Comparison of ENCODE assay signal across 30 cellular contexts in the genomic region with DNA sequence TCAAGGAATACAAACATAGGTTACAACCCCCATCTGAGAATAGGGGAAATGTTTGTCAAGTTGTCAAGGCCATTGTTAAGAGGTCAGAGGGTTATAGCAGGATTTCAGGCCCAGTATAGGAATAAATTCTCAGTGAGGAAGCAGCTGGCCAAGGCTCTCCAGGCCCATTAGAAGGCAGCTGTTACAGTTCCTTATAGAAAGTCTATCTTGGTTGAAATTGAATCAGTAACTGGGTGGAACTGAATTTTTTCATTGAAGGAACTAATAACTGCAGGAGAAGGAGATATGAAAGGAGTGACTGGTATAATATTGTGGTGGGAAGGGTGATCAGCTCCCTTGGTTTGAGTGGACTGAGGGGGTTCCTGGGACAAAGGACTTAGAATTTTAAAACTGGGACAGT.
"Had no signal": no experiment of that assay in that cellular context is flagged by ENCODE, and none has a peak within 500 bp of the region (broad histone marks: within the 10 kb centered on the region; RNA-seq: fewer than 3 reads in every experiment).

No MANE protein-coding gene starts in this region.

- ATAC-seq: activated naive CD4-positive, alpha-beta T cell treated with anti-CD3 and anti-CD28 coated beads, Interleukin-2, amount 50 U/mL, for 72 hours; activated T-cell treated with anti-CD3 and anti-CD28 coated beads, Interleukin-2, amount 50 U/mL, for 72 hours; foreskin keratinocyte; gastrocnemius medialis; heart right ventricle; WTC11 had no signal

- H3K27ac ChIP-seq: ascending aorta, brain microvascular endothelial cell, colonic mucosa, dorsolateral prefrontal cortex, esophagus muscularis mucosa, foreskin keratinocyte, gastrocnemius medialis, heart right ventricle had no signal

- H3K4me3 ChIP-seq: ascending aorta, colonic mucosa, dorsolateral prefrontal cortex, esophagus muscularis mucosa, gastrocnemius medialis, heart right ventricle had no signal

- H3K4me1 ChIP-seq: colonic mucosa, esophagus muscularis mucosa, foreskin keratinocyte, gastrocnemius medialis, heart right ventricle had no signal

- H3K36me3 ChIP-seq: ascending aorta, brain microvascular endothelial cell, colonic mucosa, esophagus muscularis mucosa, gastrocnemius medialis, heart right ventricle had no signal

- DNase-seq: activated CD4-positive, alpha-beta memory T cell treated with anti-CD3 and anti-CD28 coated beads, Interleukin-2, amount 10 ng/mL, durations not matched to agents 7 days and 5 days; activated CD4-positive, alpha-beta T cell treated with anti-CD3 and anti-CD28 coated beads for 1 hour; activated CD4-positive, alpha-beta T cell treated with anti-CD3 and anti-CD28 coated beads for 4 hours; activated CD4-positive, alpha-beta T cell treated with anti-CD3 and anti-CD28 coated beads, Interleukin-2, amount 10 ng/mL, durations not matched to agents 7 days and 5 days; activated CD4-positive, alpha-beta T cell treated with anti-CD3 and anti-CD28 coated beads, Interleukin-2, amount 50 U/mL, for 4 hours; activated CD8-positive, alpha-beta memory T cell treated with anti-CD3 and anti-CD28 coated beads, Interleukin-2, amount 50 U/mL, for 48 hours; activated gamma-delta T cell; activated naive CD4-positive, alpha-beta T cell; activated naive CD4-positive, alpha-beta T cell treated with anti-CD3 and anti-CD28 coated beads, Interleukin-2, amount 10 ng/mL, durations not matched to agents 7 days and 5 days; activated naive CD8-positive, alpha-beta T cell treated with anti-CD3 and anti-CD28 coated beads, Interleukin-2, amount 10 ng/mL, durations not matched to agents 7 days and 5 days; activated T-cell treated with anti-CD3 and anti-CD28 coated beads for 4 hours; activated T-cell treated with anti-CD3 and anti-CD28 coated beads, Interleukin-2, amount 50 U/mL, for 24 hours; activated T-cell treated with anti-CD3 and anti-CD28 coated beads, Interleukin-2, amount 50 U/mL, for 72 hours; brain microvascular endothelial cell; central memory CD4-positive, alpha-beta T cell; cerebellar nuclear complex; colonic mucosa; dorsolateral prefrontal cortex; effector memory CD4-positive, alpha-beta T cell; endodermal cell; erythroblast; foreskin keratinocyte; gastrocnemius medialis; glutamatergic neuron; heart right ventricle; T-helper 2 cell had no signal

- H3K27me3 ChIP-seq: ascending aorta, brain microvascular endothelial cell, colonic mucosa, dorsolateral prefrontal cortex, esophagus muscularis mucosa, foreskin keratinocyte, gastrocnemius medialis, heart right ventricle had no signal

- H3K9me3 ChIP-seq: ascending aorta, colonic mucosa, esophagus muscularis mucosa, gastrocnemius medialis had no signal
